21 cellular contexts compared by ENCODE assay signal in the genomic region with DNA sequence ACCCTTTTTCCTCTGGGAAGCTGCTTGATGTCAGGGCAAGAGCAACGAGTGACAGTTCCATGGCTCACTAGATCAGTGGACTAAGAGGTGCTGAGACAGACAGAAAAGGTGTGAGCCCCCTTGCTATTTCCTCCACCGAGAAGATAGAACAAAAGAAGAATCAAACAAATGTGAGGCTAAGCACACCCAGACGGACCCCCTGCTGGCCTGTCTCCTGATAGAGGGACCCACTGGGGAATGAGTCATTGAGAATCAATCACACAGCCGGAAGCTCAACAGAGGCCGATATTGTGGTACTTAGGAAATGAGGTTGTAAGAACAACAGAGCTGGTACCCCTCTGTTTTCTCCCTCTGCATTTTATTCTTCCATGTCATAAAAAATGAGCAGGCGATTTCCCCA.
"Had no signal": no experiment of that assay in that cellular context is flagged by ENCODE, and none has a peak within 500 bp of the region (broad histone marks: within the 10 kb centered on the region; RNA-seq: fewer than 3 reads in every experiment).

No MANE protein-coding gene starts in this region.

- H3K27me3 ChIP-seq: dorsolateral prefrontal cortex, right lobe of liver had no signal

- H3K27ac ChIP-seq: dorsolateral prefrontal cortex, prostate gland, right lobe of liver, suprapubic skin, VCaP had no signal

- ATAC-seq: activated CD8-positive, alpha-beta T cell treated with anti-CD3 and anti-CD28 coated beads for 36 hours; esophagus mucosa; mucosa of descending colon; natural killer cell; right lobe of liver; T-cell had no signal

- H3K4me1 Mint-ChIP-seq: activated naive CD4-positive, alpha-beta T cell treated with anti-CD3 and anti-CD28 coated beads, Interleukin-2, amount 50 U/mL, for 24 hours; natural killer cell; T-cell had no signal

- H3K27ac Mint-ChIP-seq: activated CD8-positive, alpha-beta T cell treated with anti-CD3 and anti-CD28 coated beads for 36 hours; activated naive CD4-positive, alpha-beta T cell treated with anti-CD3 and anti-CD28 coated beads, Interleukin-2, amount 50 U/mL, for 24 hours; activated T-helper 2 cell treated with anti-CD3 and anti-CD28 coated beads, Interferon-gamma antibody, Interleukin-2, Interleukin-4, amounts not matched to agents 10 μg/mL and 5 μg/mL and 100 μg/mL, durations not matched to agents 14 hours and 24 hours and 36 hours; natural killer cell; T-cell; type B pancreatic cell had no signal

- H3K4me3 Mint-ChIP-seq: activated CD8-positive, alpha-beta T cell treated with anti-CD3 and anti-CD28 coated beads for 36 hours; activated naive CD4-positive, alpha-beta T cell treated with anti-CD3 and anti-CD28 coated beads, Interleukin-2, amount 50 U/mL, for 24 hours; natural killer cell; T-cell; type B pancreatic cell had no signal

- H3K9me3 ChIP-seq: mucosa of descending colon, prostate gland, right lobe of liver, suprapubic skin had no signal

- H3K4me3 ChIP-seq: dorsolateral prefrontal cortex, mucosa of descending colon, prostate gland, right lobe of liver, suprapubic skin had no signal

- H3K9me3 Mint-ChIP-seq: activated CD8-positive, alpha-beta T cell treated with anti-CD3 and anti-CD28 coated beads for 36 hours; activated naive CD4-positive, alpha-beta T cell treated with anti-CD3 and anti-CD28 coated beads, Interleukin-2, amount 50 U/mL, for 24 hours; activated T-helper 2 cell treated with anti-CD3 and anti-CD28 coated beads, Interferon-gamma antibody, Interleukin-2, Interleukin-4, amounts not matched to agents 10 μg/mL and 5 μg/mL and 100 μg/mL, durations not matched to agents 14 hours and 24 hours and 36 hours; natural killer cell; T-cell; type B pancreatic cell had no signal

- DNase-seq: activated CD4-positive, alpha-beta T cell treated with anti-CD3 and anti-CD28 coated beads for 4 hours; activated CD8-positive, alpha-beta T cell treated with anti-CD3 and anti-CD28 coated beads for 36 hours; activated T-cell treated with anti-CD3 and anti-CD28 coated beads for 4 hours; amygdala; dorsolateral prefrontal cortex; mammary epithelial cell; mucosa of descending colon; natural killer cell; nucleus accumbens; right lobe of liver; stimulated activated CD4-positive, alpha-beta T cell treated with anti-CD3 and anti-CD28 coated beads, Interleukin-2, amount 100 ng/mL, for 24 hours; stimulated activated naive CD4-positive, alpha-beta T cell treated with Interleukin-2 at 50 U/mL for 16 hours; T-cell; T1000 had no signal

- H3K36me3 Mint-ChIP-seq: activated naive CD4-positive, alpha-beta T cell treated with anti-CD3 and anti-CD28 coated beads, Interleukin-2, amount 50 U/mL, for 24 hours; natural killer cell; T-cell; type B pancreatic cell had no signal

- H3K4me1 ChIP-seq: prostate gland, right lobe of liver, suprapubic skin had no signal

- H3K36me3 ChIP-seq: prostate gland, right lobe of liver, suprapubic skin had no signal
